15 cellular contexts compared by ENCODE assay signal in genomic region chr5:134949335-134949734, GRCh38. TPM values are rescaled to one million over a fixed set of nuclear protein-coding genes. Genes with fewer than 3 reads are reported as not detected.
DNase-seq lines count a peak whose midpoint lies in the region; ATAC-seq and TF ChIP-seq lines count a peak whose summit lies in the region.
"Had no signal": no experiment of that assay in that cellular context is flagged by ENCODE, and none has a peak within 500 bp of the region (broad histone marks: within the 10 kb centered on the region; RNA-seq: fewer than 3 reads in every experiment).

No MANE protein-coding gene starts in this region.

- H3K27ac ChIP-seq in ACC112 (ENCODE audit: low read depth, low read length) (no peak overlapping the region), gastroesophageal sphincter (peak overlapping the region in 3 of 4 donors; percentile 2 to 67 (median 22)), skeletal muscle tissue (ENCODE audit: low read depth, low read length) (peak overlapping the region; percentile 43)
- H3K27ac ChIP-seq: GM23248, KMS-11 had no signal

- no peak for ATAC-seq in gastroesophageal sphincter

- H3K4me1 ChIP-seq in ACC112 (ENCODE audit: control insufficient read depth, insufficient read depth, low read length, unreplicated experiment) = peaks cover 9% of the 10 kb centered on the region
- peaks cover 0 to 16% (median 3%) of the 10 kb centered on the region in 3 donors for H3K4me1 ChIP-seq in gastroesophageal sphincter
- H3K4me1 ChIP-seq in skeletal muscle tissue (ENCODE audit: control insufficient read depth in 3 of 3, insufficient read depth in 3 of 3, low read length in 3 of 3) = peaks cover 12 to 13% (median 12%) of the 10 kb centered on the region in 3 donors

- no peaks in the 10 kb centered on the region for H3K27me3 ChIP-seq in ACC112 (ENCODE audit: insufficient read depth, low read length)
- H3K27me3 ChIP-seq in gastroesophageal sphincter = no peaks in the 10 kb centered on the region
- no peaks in the 10 kb centered on the region for H3K27me3 ChIP-seq in skeletal muscle tissue (ENCODE audit: control insufficient read depth in 3 of 3, insufficient read depth in 3 of 3, low read length in 3 of 3)

- no peaks in the 10 kb centered on the region for H3K79me2 ChIP-seq in ACC112 (ENCODE audit: control insufficient read depth, insufficient read depth, low read length, unreplicated experiment)

- DNase-seq in MV-4-11 (lab: John Stamatoyannopoulos, UW) = peak; percentile 49
- DNase-seq in COR-L47 (lab: John Stamatoyannopoulos, UW) = no peak
- no peak for DNase-seq in COLO829 (ENCODE audit: low spot score)
- no peak for DNase-seq in iPS-NIHi7 (ENCODE audit: extremely low spot score)
- DNase-seq: 8988T; ACHN; C1 segment of cervical spinal cord; CD4-positive, alpha-beta T cell; DND-41; GDM1 had no signal

- TF ChIP-seq POLR2A in gastroesophageal sphincter (IDR thresholded peaks at IDR 0.05) = no peak

- H3K4me3 ChIP-seq in ACC112 (ENCODE audit: low read depth, low read length) = peak overlapping the region; percentile 24; the same call in 1 of the 2 replicates
- H3K4me3 ChIP-seq in gastroesophageal sphincter = no peak overlapping the region
- H3K4me3 ChIP-seq in skeletal muscle tissue (ENCODE audit: low read length in 3 of 3) = no peak overlapping the region
- H3K4me3 ChIP-seq: GM23248 had no signal

- TF ChIP-seq CTCF in gastroesophageal sphincter (IDR thresholded peaks at IDR 0.05) = no peak

- 0 out of 2 replicates have a peak, but pooled peaks cover 2% of the 10 kb centered on the region for H3K36me3 ChIP-seq in ACC112 (ENCODE audit: insufficient read depth, low read length)
- no peaks in the 10 kb centered on the region for H3K36me3 ChIP-seq in gastroesophageal sphincter
- H3K36me3 ChIP-seq in skeletal muscle tissue (ENCODE audit: control insufficient read depth in 3 of 3, insufficient read depth in 3 of 3, low read length in 3 of 3) = peaks cover 0 to 2% (median 0%) of the 10 kb centered on the region in 3 donors

- 22 to 43% methylated on average over 4 to 5 of the region's 5 CpGs for WGBS in gastroesophageal sphincter (ENCODE audit: low coverage in 1 of 2), 2 donors

- H2AFZ ChIP-seq in ACC112 (ENCODE audit: low read length, unreplicated experiment) = no peak overlapping the region
- H2AFZ ChIP-seq: GM23248 had no signal

- H3K9ac ChIP-seq in skeletal muscle tissue (ENCODE audit: low read depth in 1 of 3, low read length in 3 of 3) = peak overlapping the region in 2 of 3 donors; percentile 7 to 54
- H3K9ac ChIP-seq: GM23248, KMS-11 had no signal

- TF ChIP-seq EP300 in gastroesophageal sphincter (IDR thresholded peaks at IDR 0.05) = no peak

- H3K9me3 ChIP-seq in gastroesophageal sphincter (peaks cover 0 to 6% (median 0%) of the 10 kb centered on the region in 3 donors), skeletal muscle tissue (ENCODE audit: control insufficient read depth in 3 of 3, low read length in 3 of 3) (no peaks in the 10 kb centered on the region)

RNA-seq across cellular contexts. Expression of gene CATSPER3, which starts 18.4 kb away (rescaled TPM):
- under 1 TPM in 2 of 4 donors, not detected in 2; 0.62 to 0.78 TPM for total RNA-seq in gastroesophageal sphincter
- 0.52 TPM for total RNA-seq in skeletal muscle tissue

RNA-seq across cellular contexts. Expression of gene PCBD2, which starts 44.4 kb away (rescaled TPM):
- total RNA-seq in gastroesophageal sphincter (10 to 100 TPM in 2 of 4 donors, 1 to 10 TPM in 2; 8.3 to 10.8 (median 9.5) TPM), skeletal muscle tissue (7.3 TPM)
